Comparison of ENCODE assay signal across 8 cellular contexts in the genomic region with DNA sequence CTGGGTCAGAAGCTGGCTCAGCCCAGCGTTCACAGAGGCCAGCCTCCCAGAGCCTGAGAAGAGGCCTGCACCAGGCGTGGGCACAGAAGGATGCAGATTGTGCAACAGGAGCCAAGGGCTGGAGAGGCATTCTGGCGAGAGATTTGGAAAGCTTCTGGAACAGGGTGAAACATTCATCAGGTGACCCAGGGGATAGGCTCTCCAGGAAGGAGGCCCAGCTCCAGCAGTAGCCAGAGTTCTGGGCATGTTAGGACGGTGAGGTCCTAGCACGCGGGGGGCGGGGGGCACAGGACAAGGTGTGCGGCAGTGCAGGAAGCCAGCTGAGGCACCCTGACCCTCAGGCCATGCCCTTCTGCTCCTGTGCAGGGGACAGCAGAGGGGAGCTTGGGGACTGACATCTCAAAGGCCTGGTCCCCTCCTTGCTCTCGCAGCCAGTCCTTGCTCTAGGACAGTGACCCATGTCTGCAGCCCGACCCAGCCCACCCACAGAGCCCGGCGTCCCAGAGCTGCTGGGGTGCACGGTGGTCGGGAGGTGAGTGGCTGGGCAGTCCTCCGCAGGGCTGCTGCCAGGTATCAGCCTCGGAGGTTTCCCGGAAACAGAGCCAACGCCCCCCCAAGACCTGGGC.
DNase-seq lines count a peak whose midpoint lies in the region; ATAC-seq and TF ChIP-seq lines count a peak whose summit lies in the region.

No MANE protein-coding gene starts in this region.

- H3K4me1 ChIP-seq in heart right ventricle: peaks cover 6 to 70% (median 44%) of the 10 kb centered on the region in 9 donors

- H3K4me1 Mint-ChIP-seq in activated T-cell treated with anti-CD3 and anti-CD28 coated beads, Interleukin-2, amount 50 U/mL, for 4 hours (ENCODE audit: low read depth): peaks cover 24% of the 10 kb centered on the region

- intact Hi-C loops in heart right ventricle (cut with DNase I): loop anchor here in 9 of 10 donors (1.0 to 10.0 kb wide), 15 partner anchors 47 to 272 kb away; partner anchors contain the start of gene KLF13 (in 4 of the 9)

- no peaks in the 10 kb centered on the region for H3K27me3 Mint-ChIP-seq in activated T-cell treated with anti-CD3 and anti-CD28 coated beads, Interleukin-2, amount 50 U/mL, for 4 hours (ENCODE audit: low read depth)

- H3K4me3 ChIP-seq in WI38 (ENCODE audit: low read depth, low read length) (peak overlapping the region; percentile 58; the same call in 1 of the 2 replicates), heart right ventricle (peak overlapping the region in 9 of 10 donors; percentile 38 to 77 (median 65))

- H3K4me3 Mint-ChIP-seq in activated T-cell treated with anti-CD3 and anti-CD28 coated beads, Interleukin-2, amount 50 U/mL, for 4 hours: peak overlapping the region; percentile 58

- no peaks in the 10 kb centered on the region for H3K36me3 ChIP-seq in heart right ventricle

- no peaks in the 10 kb centered on the region for H3K9me3 Mint-ChIP-seq in activated T-cell treated with anti-CD3 and anti-CD28 coated beads, Interleukin-2, amount 50 U/mL, for 4 hours

- H3K36me3 Mint-ChIP-seq in activated T-cell treated with anti-CD3 and anti-CD28 coated beads, Interleukin-2, amount 50 U/mL, for 4 hours (ENCODE audit: insufficient read depth): no peaks in the 10 kb centered on the region

- WGBS in heart right ventricle, 2 donors: 33 to 34% methylated on average over 17 to 18 of the region's 18 CpGs

- H3K27ac ChIP-seq in heart right ventricle: peak overlapping the region; percentile 86 to 99 (median 95)

- peaks cover 0 to 12% (median 0%) of the 10 kb centered on the region in 11 donors for H3K9me3 ChIP-seq in heart right ventricle

- no peak for ATAC-seq in activated T-cell treated with anti-CD3 and anti-CD28 coated beads, Interleukin-2, amount 50 U/mL, for 4 hours
- peak in 7 of 8 donors; percentile 1 to 75 (median 56) for ATAC-seq in heart right ventricle

- H3K27me3 ChIP-seq in heart right ventricle: no peaks in the 10 kb centered on the region

- no peak for DNase-seq in activated T-cell treated with anti-CD3 and anti-CD28 coated beads, Interleukin-2, amount 50 U/mL, for 4 hours
- DNase-seq in activated T-cell treated with anti-CD3 and anti-CD28 coated beads for 4 hours (no peak), heart right ventricle (peak; percentile 44 to 54), retina (peak; percentile 43), NCI-H187 treated with DMSO at 0.1 percent for 48 hours (lab: John Stamatoyannopoulos, UW) (no peak), activated gamma-delta T cell (lab: John Stamatoyannopoulos, UW) (no peak), NCI-H526 (lab: John Stamatoyannopoulos, UW) (no peak)

- TF ChIP-seq CTCF in WI38 (IDR thresholded peaks at IDR 0.05; ENCODE audit: low read depth, low read length) (no peak), heart right ventricle (IDR thresholded peaks at IDR 0.05) (no peak)

Comparison
In these comparisons a context has a peak if more than half of its experiments do, and no peak if none do; other contexts are left out.
1. ATAC-seq: peak in heart right ventricle (7 of 8); none in activated T-cell treated with anti-CD3 and anti-CD28 coated beads, Interleukin-2, amount 50 U/mL, for 4 hours (0 of 2).
2. DNase-seq: peak in heart right ventricle (2 of 2) and retina (single experiment); none in activated T-cell treated with anti-CD3 and anti-CD28 coated beads, Interleukin-2, amount 50 U/mL, for 4 hours (single experiment), activated T-cell treated with anti-CD3 and anti-CD28 coated beads for 4 hours (single experiment), NCI-H187 treated with DMSO at 0.1 percent for 48 hours (single experiment), activated gamma-delta T cell (single experiment) and NCI-H526 (0 of 2).